Comparison of ENCODE assay signal across 8 cellular contexts in the genomic region with DNA sequence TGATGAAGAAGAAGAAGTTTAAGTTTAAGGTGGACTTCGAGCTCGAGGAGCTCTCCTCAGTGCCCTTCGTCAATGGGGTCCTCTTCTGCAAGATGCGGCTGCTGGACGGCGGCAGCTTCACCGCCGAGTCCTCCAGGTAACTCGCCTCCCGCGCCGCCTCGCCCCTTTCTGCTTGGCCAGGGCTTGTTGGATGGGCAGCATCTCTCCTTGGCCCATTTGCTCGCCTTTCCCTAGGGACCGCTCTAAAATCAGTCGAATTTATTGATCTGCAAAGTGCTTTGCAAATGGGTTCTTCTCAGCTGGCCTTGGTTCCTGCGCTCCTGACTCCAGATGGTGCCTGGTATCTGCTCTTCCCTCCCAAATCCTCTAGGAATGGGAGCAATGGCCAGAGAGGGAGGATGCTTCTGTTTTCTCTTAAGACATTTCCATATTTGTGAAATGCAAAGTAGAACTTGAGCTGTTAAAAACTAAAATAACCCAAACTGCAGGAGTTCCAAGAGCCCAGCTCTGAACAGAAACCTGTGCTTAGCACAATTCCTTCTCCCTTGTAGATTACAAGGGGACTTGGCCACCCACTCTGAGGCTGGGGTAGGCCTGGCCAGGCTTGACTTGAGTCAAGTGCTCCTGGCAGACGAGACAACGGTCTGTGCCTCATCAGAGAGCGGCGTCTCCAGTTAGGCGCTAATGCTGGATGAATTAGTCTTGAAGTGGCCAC. TPM values are rescaled to one million over a fixed set of nuclear protein-coding genes. Genes with fewer than 3 reads are reported as not detected.
A peak's percentile ranks its signal among the peaks of the same experiment; 100 is the strongest.
DNase-seq lines count a peak whose midpoint lies in the region; ATAC-seq and TF ChIP-seq lines count a peak whose summit lies in the region.

No MANE protein-coding gene starts in this region.

- H4K20me1 ChIP-seq in DOHH2 (ENCODE audit: control insufficient read depth, insufficient read depth, low read depth, low read length), result no peaks in the 10 kb centered on the region
- no peaks in the 10 kb centered on the region for H4K20me1 ChIP-seq in KMS-11 (ENCODE audit: insufficient read depth)

- intact Hi-C loops in left ventricle myocardium superior (cut with micrococcal nuclease) (loop anchor here (10.0 kb wide), 1 partner anchor 46 kb away; no protein-coding TSS in a partner anchor), prostate gland (cut with DNase I) (no loop called here)

- peak overlapping the region; percentile 62 for H3K27ac ChIP-seq in DOHH2 (ENCODE audit: low read depth, low read length)
- no peak overlapping the region for H3K27ac ChIP-seq in KMS-11
- H3K27ac ChIP-seq in prostate gland, result peak overlapping the region; percentile 53 to 61

- WGBS in prostate gland, result 3% methylated on average over 22 of the region's 22 CpGs

- H3F3A ChIP-seq in DOHH2 (ENCODE audit: control insufficient read depth, insufficient read depth), result peaks cover 26% of the 10 kb centered on the region

- in situ Hi-C loops in SK-MEL-5 (cut with HindIII; ENCODE audit: low pct_unique_long_range_greater_than_20kb, low sequenced_read_pairs), result no loop called here

- no peak overlapping the region; the same call in 1 of the 2 replicates for H3K9ac ChIP-seq in KMS-11

- H3K79me2 ChIP-seq in DOHH2 (ENCODE audit: control insufficient read depth, low read length), result peaks cover 48% of the 10 kb centered on the region
- H3K79me2 ChIP-seq in KMS-11 (ENCODE audit: insufficient read depth, low read depth), result no peaks in the 10 kb centered on the region

- H3K27me3 ChIP-seq in DOHH2 (ENCODE audit: control insufficient read depth, low read length), result no peaks in the 10 kb centered on the region
- no peaks in the 10 kb centered on the region for H3K27me3 ChIP-seq in KMS-11 (ENCODE audit: insufficient read depth, low read depth)
- H3K27me3 ChIP-seq in prostate gland (replicated peaks; ENCODE audit: insufficient read depth), result no peaks in the 10 kb centered on the region

- H3K36me3 ChIP-seq in DOHH2 (ENCODE audit: control insufficient read depth, low read length) (no peaks in the 10 kb centered on the region), KMS-11 (ENCODE audit: insufficient read depth) (no peaks in the 10 kb centered on the region), prostate gland (no peaks in the 10 kb centered on the region)

- no peaks in the 10 kb centered on the region for H3K9me2 ChIP-seq in DOHH2 (replicated peaks; ENCODE audit: control insufficient read depth, low read length)

- H3K4me2 ChIP-seq in DOHH2 (ENCODE audit: low read length), result peak overlapping the region; percentile 98
- peak overlapping the region; percentile 72 for H3K4me2 ChIP-seq in KMS-11

- peak overlapping the region; percentile 62 for H3K27ac Mint-ChIP-seq in activated naive CD8-positive, alpha-beta T cell

- DNase-seq in SK-MEL-5 (ENCODE audit: low read depth, low spot score) (peak; percentile 74), left ventricle myocardium superior (peak; percentile 55), prostate gland (ENCODE audit: low spot score) (peak; percentile 21)

- peaks cover 2% of the 10 kb centered on the region for H3K36me3 Mint-ChIP-seq in activated naive CD8-positive, alpha-beta T cell

- H3K4me3 Mint-ChIP-seq in activated naive CD8-positive, alpha-beta T cell, result peak overlapping the region; percentile 91

- peak; percentile 31 for TF ChIP-seq POLR2A in prostate gland (IDR thresholded peaks at IDR 0.05)

- no peaks in the 10 kb centered on the region for H3K9me3 ChIP-seq in DOHH2 (ENCODE audit: control insufficient read depth, insufficient read depth, low read length)
- no peaks in the 10 kb centered on the region for H3K9me3 ChIP-seq in prostate gland

- no peak for TF ChIP-seq CTCF in DOHH2 (IDR thresholded peaks at IDR 0.05; ENCODE audit: low read depth, low read length, poor library complexity, severe bottlenecking)
- no peak for TF ChIP-seq CTCF in KMS-11 (conservative IDR thresholded peaks at IDR 0.05; ENCODE audit: low read depth, low read length)
- peak in 1 of 4 experiments; percentile 9 for TF ChIP-seq CTCF in prostate gland (IDR thresholded peaks at IDR 0.05)

- H3K9me3 Mint-ChIP-seq in activated naive CD8-positive, alpha-beta T cell (ENCODE audit: low read depth), result no peaks in the 10 kb centered on the region

- H3K4me1 ChIP-seq in DOHH2 (ENCODE audit: control insufficient read depth, low read length) (peaks cover 54% of the 10 kb centered on the region), KMS-11 (ENCODE audit: low read depth, poor library complexity, severe bottlenecking) (peaks cover 19% of the 10 kb centered on the region), prostate gland (replicated peaks) (peaks cover 8% of the 10 kb centered on the region)

- no peaks in the 10 kb centered on the region for H3K27me3 Mint-ChIP-seq in activated naive CD8-positive, alpha-beta T cell

- H3K4me3 ChIP-seq in DOHH2 (ENCODE audit: low read length) (peak overlapping the region; percentile 93), KMS-11 (IDR thresholded peaks at IDR 0.05; ENCODE audit: insufficient read depth, low read depth, low read length) (peak overlapping the region; percentile 28), prostate gland (peak overlapping the region; percentile 37 to 47)

- H3K4me1 Mint-ChIP-seq in activated naive CD8-positive, alpha-beta T cell (ENCODE audit: low read depth), result peaks cover 37% of the 10 kb centered on the region

- ATAC-seq in GM21619 (IDR thresholded peaks at IDR 0.05; ENCODE audit: unreplicated experiment) (peak; percentile 33), left ventricle myocardium superior (peak; percentile 58), HG02970 (IDR thresholded peaks at IDR 0.05; ENCODE audit: low FRiP score, unreplicated experiment) (no peak)

- peak overlapping the region; percentile 67 for H2AFZ ChIP-seq in KMS-11 (ENCODE audit: low read depth)

RNA-seq across cellular contexts. Expression of a gene that starts 0.7 kb away (rescaled TPM):
- total RNA-seq in SK-MEL-5 (2014; rRNA removed; shearing (Covaris generic)), result 36.0 and 38.5 TPM in 2 replicates
- 19.9 and 28.2 TPM in 2 replicates for polyA plus RNA-seq in SK-MEL-5 (2015; cell fraction: cytosol; rRNA removed)
- polyA plus RNA-seq in SK-MEL-5 (2015; cell fraction: nucleus; rRNA removed), result 25.2 and 26.7 TPM in 2 replicates
- total RNA-seq in left ventricle myocardium superior (5.0 TPM), prostate gland (10 to 100 TPM; 12.4 to 20.3 TPM)

Comparison
In these comparisons a context has a peak if more than half of its experiments do, and no peak if none do; other contexts are left out.
1. H3K4me3 ChIP-seq: peak in every context shown above with its lines; median percentile 93 in DOHH2; 42 in prostate gland; 28 in KMS-11.
2. DNase-seq: peak in every context shown above with its lines; median percentile 74 in SK-MEL-5; 55 in left ventricle myocardium superior; 21 in prostate gland.